23 cellular contexts compared by ENCODE assay signal in genomic region chr17:3571043-3571900, GRCh38. TPM values are rescaled to one million over a fixed set of nuclear protein-coding genes. Genes with fewer than 3 reads are reported as not detected.
"Had no signal": no experiment of that assay in that cellular context is flagged by ENCODE, and none has a peak within 500 bp of the region (broad histone marks: within the 10 kb centered on the region; RNA-seq: fewer than 3 reads in every experiment).

No MANE protein-coding gene starts in this region.

- H3K9me3 ChIP-seq: ovary, right lobe of liver, testis had no signal

- H3K27ac Mint-ChIP-seq: activated naive CD8-positive, alpha-beta T cell; activated T-helper 1 cell treated with anti-CD3 and anti-CD28 coated beads, Interleukin-12 subunit alpha, Interleukin-12 subunit beta, Interleukin-2, Interleukin-4 antibody, amounts not matched to agents 30 ng/mL and 10 ng/mL and 1 ng/mL, durations not matched to agents 14 hours and 24 hours and 36 hours; type B pancreatic cell had no signal

- DNase-seq: activated CD4-positive, alpha-beta T cell treated with anti-CD3 and anti-CD28 coated beads for 1 hour; activated CD4-positive, alpha-beta T cell treated with anti-CD3 and anti-CD28 coated beads, Interleukin-2, amount 50 U/mL, for 4 hours; amniotic stem cell; effector memory CD8-positive, alpha-beta T cell; foreskin keratinocyte; glutamatergic neuron; hippocampal formation; islet precursor cell; ovary; right lobe of liver; small intestine; stimulated activated CD4-positive, alpha-beta T cell treated with anti-CD3 and anti-CD28 coated beads, Interleukin-15, amount 100 ng/mL, for 24 hours; stimulated activated CD4-positive, alpha-beta T cell treated with anti-CD3 and anti-CD28 coated beads, Interleukin-2, amount 100 ng/mL, for 48 hours; T-helper 2 cell; testis had no signal

- H3K27ac ChIP-seq: cardiac muscle cell, foreskin keratinocyte, ovary, right lobe of liver, testis, VCaP had no signal

- FAIRE-seq: small intestine had no signal

- H3K27me3 ChIP-seq: cardiac muscle cell, foreskin keratinocyte, ovary, right lobe of liver, testis had no signal

- H3K4me1 Mint-ChIP-seq: neural crest cell had no signal

- ATAC-seq: effector memory CD8-positive, alpha-beta T cell; foreskin keratinocyte had no signal

- H3K4me1 ChIP-seq: right lobe of liver, testis had no signal

- H3K4me3 Mint-ChIP-seq: activated naive CD8-positive, alpha-beta T cell; activated T-helper 1 cell treated with anti-CD3 and anti-CD28 coated beads, Interleukin-12 subunit alpha, Interleukin-12 subunit beta, Interleukin-2, Interleukin-4 antibody, amounts not matched to agents 30 ng/mL and 10 ng/mL and 1 ng/mL, durations not matched to agents 14 hours and 24 hours and 36 hours; effector memory CD8-positive, alpha-beta T cell; neural crest cell; type B pancreatic cell had no signal

- H3K27me3 Mint-ChIP-seq: activated naive CD8-positive, alpha-beta T cell; effector memory CD8-positive, alpha-beta T cell; type B pancreatic cell had no signal

- H3K36me3 ChIP-seq: ovary had no signal

- H3K4me3 ChIP-seq: cardiac muscle cell, lung, ovary, right lobe of liver, testis had no signal

- H3K9me3 Mint-ChIP-seq: activated T-helper 1 cell treated with anti-CD3 and anti-CD28 coated beads, Interleukin-12 subunit alpha, Interleukin-12 subunit beta, Interleukin-2, Interleukin-4 antibody, amounts not matched to agents 30 ng/mL and 10 ng/mL and 1 ng/mL, durations not matched to agents 14 hours and 24 hours and 36 hours; effector memory CD8-positive, alpha-beta T cell; neural crest cell; type B pancreatic cell had no signal

RNA-seq across cellular contexts. Expression of gene TRPV3, which starts 13.7 kb away (rescaled TPM):
- total RNA-seq: pulmonary artery endothelial cell had no signal
